Comparison of ENCODE assay signal across 8 cellular contexts in the genomic region with DNA sequence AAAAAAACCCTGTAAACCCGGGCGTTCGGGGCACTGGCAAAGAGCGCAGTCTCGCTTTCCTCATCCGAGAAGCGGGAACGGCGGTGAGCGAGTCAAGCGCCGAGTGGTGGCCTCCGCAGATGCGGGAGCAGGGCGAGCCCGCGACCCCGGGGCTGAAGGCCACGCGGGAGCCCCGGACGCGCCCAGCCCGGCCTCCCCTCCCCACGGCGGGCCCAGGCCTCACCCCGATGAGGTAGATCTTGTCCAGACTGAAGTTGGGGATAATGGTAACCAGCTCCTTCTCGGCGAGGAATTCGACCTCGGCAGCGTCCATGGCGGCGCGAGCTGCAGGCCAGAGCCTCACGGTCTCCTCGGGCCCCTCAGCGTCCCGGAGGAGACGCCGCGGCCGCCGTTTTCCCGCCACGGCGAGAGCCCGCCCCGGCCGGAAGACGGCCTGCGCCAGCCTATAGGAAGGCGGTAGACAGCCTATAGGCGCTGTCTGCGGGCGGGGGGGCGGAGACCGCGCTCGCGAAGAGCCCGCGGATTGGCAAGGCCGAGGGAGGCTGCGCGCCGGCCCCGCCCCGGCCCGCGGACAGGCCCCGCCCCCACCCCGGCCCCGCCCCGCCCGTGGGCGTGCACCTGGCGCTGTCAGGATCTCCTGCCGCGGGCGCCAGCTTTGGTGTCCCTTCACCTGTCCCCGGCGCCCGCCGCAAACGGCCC. TPM values are rescaled to one million over a fixed set of nuclear protein-coding genes. Genes with fewer than 3 reads are reported as not detected.
DNase-seq lines count a peak whose midpoint lies in the region; ATAC-seq, FAIRE-seq and TF ChIP-seq lines count a peak whose summit lies in the region.

A gene (minus strand): TSS at position 369 of the 699 bp plus-strand sequence. CDS start 56 bp downstream, at position 313.

- peak; percentile 99 for DNase-seq in GM12892 (ENCODE audit: insufficient read length)
- DNase-seq in NCI-H1417 (lab: John Stamatoyannopoulos, UW), result peak; percentile 83 to 92 (median 89)
- peak; percentile 84 to 94 (median 86) for DNase-seq in T-helper 1 cell
- DNase-seq in amniotic epithelial cell (ENCODE audit: low read depth), result peak; percentile 80
- DNase-seq in left ventricle myocardium superior, result peak; percentile 96
- DNase-seq in prostate gland (ENCODE audit: low spot score), result peak; percentile 85

- H3K4me1 ChIP-seq in prostate gland (replicated peaks) (peaks cover 9% of the 10 kb centered on the region), urinary bladder (ENCODE audit: insufficient read depth) (no peaks in the 10 kb centered on the region)

- FAIRE-seq in GM12892 (lab: Jason Lieb, UNC), result peak; percentile 62

- intact Hi-C loops in left ventricle myocardium superior (cut with micrococcal nuclease), result no loop called here
- intact Hi-C loops in prostate gland (cut with DNase I), result no loop called here

- ATAC-seq in HG02759 (IDR thresholded peaks at IDR 0.05; ENCODE audit: unreplicated experiment) (peak; percentile 95), left ventricle myocardium superior (peak; percentile 100)

- H3K4me3 ChIP-seq in prostate gland (peak within 1 kb of the TSS; percentile 52 to 58), urinary bladder (ENCODE audit: low read depth, low read length) (peak within 1 kb of the TSS; percentile 48)

- TF ChIP-seq POLR2A in GM12892 (IDR thresholded peaks at IDR 0.05; ENCODE audit: low read depth, low read length) (peak; percentile 72; the same call in 1 of the 2 replicates), prostate gland (IDR thresholded peaks at IDR 0.05) (no peak)

- peak within 1 kb of the TSS in 1 of 2 donors; percentile 48 for H3K27ac ChIP-seq in prostate gland
- no peak within 1 kb of the TSS for H3K27ac ChIP-seq in urinary bladder (ENCODE audit: low read depth)

- no peak for TF ChIP-seq CTCF in prostate gland (IDR thresholded peaks at IDR 0.05)

- no peaks in the 10 kb centered on the region for H3K9me3 ChIP-seq in prostate gland

- WGBS in prostate gland, result 2% methylated on average over 57 of the region's 86 CpGs
- 1% methylated on average over 86 of the region's 86 CpGs for WGBS in urinary bladder

- H3K27me3 ChIP-seq in prostate gland (replicated peaks; ENCODE audit: insufficient read depth), result no peaks in the 10 kb centered on the region

- H3K36me3 ChIP-seq in prostate gland (no peaks in the 10 kb centered on the region), urinary bladder (ENCODE audit: insufficient read depth) (no peaks in the 10 kb centered on the region)

RNA-seq across cellular contexts. Expression of the gene that starts here (rescaled TPM):
- polyA plus RNA-seq in GM12892 (2012; ENCODE audit: missing spikeins), result 41.4 TPM
- total RNA-seq in left ventricle myocardium superior, result 0.42 TPM
- total RNA-seq in prostate gland, result 1 to 10 TPM; 4.5 to 6.2 TPM
- 6.9 TPM for total RNA-seq in urinary bladder
- 0.82 TPM for polyA plus RNA-seq in urinary bladder

Comparison
In these comparisons a context has a peak if more than half of its experiments do, and no peak if none do; other contexts are left out.
1. Peak in DNase-seq and ATAC-seq in left ventricle myocardium superior; RNA of the gene not detected or under 1 TPM.